In genomic region chr11:46692450-46692849, GRCh38 we compare ENCODE assay signal across 21 cellular contexts. TPM values are rescaled to one million over a fixed set of nuclear protein-coding genes. Genes with fewer than 3 reads are reported as not detected.
"Had no signal": no experiment of that assay in that cellular context is flagged by ENCODE, and none has a peak within 500 bp of the region (broad histone marks: within the 10 kb centered on the region; RNA-seq: fewer than 3 reads in every experiment).

No MANE protein-coding gene starts in this region.

- H3K9me3 ChIP-seq: ascending aorta, esophagus muscularis mucosa, gastroesophageal sphincter, heart right ventricle, sigmoid colon, tibial nerve had no signal

- H3K4me1 ChIP-seq: parathyroid adenoma had no signal

- H3K27ac Mint-ChIP-seq: activated naive CD4-positive, alpha-beta T cell treated with anti-CD3 and anti-CD28 coated beads, Interleukin-2, amount 50 U/mL, for 24 hours; dendritic cell treated with granulocyte-macrophage colony-stimulating factor and Interleukin-4, amounts not matched to agents 40 ng/mL and 50 ng/mL, for 4 days; memory B cell; naive thymus-derived CD8-positive, alpha-beta T cell had no signal

- H3K27ac ChIP-seq: gastroesophageal sphincter, parathyroid adenoma had no signal

- DNase-seq: activated CD4-positive, alpha-beta T cell treated with anti-CD3 and anti-CD28 coated beads, Interleukin-2, amount 50 U/mL, for 48 hours; activated gamma-delta T cell; cerebellar nuclear complex; effector memory CD4-positive, alpha-beta T cell; heart right ventricle; naive thymus-derived CD8-positive, alpha-beta T cell; sigmoid colon; stimulated activated naive CD4-positive, alpha-beta T cell treated with Interleukin-2 at 50 U/mL for 16 hours; SW 1271; T-helper 2 cell had no signal

- H3K27me3 Mint-ChIP-seq: activated naive CD4-positive, alpha-beta T cell treated with anti-CD3 and anti-CD28 coated beads, Interleukin-2, amount 50 U/mL, for 24 hours; dendritic cell treated with granulocyte-macrophage colony-stimulating factor and Interleukin-4, amounts not matched to agents 40 ng/mL and 50 ng/mL, for 4 days; memory B cell; naive thymus-derived CD8-positive, alpha-beta T cell had no signal

- H3K4me3 ChIP-seq: ascending aorta, esophagus muscularis mucosa, gastroesophageal sphincter, heart right ventricle, sigmoid colon, tibial nerve had no signal

- H3K79me2 ChIP-seq: parathyroid adenoma had no signal

- H3K9me3 Mint-ChIP-seq: activated naive CD4-positive, alpha-beta T cell treated with anti-CD3 and anti-CD28 coated beads, Interleukin-2, amount 50 U/mL, for 24 hours; dendritic cell treated with granulocyte-macrophage colony-stimulating factor and Interleukin-4, amounts not matched to agents 40 ng/mL and 50 ng/mL, for 4 days; memory B cell; naive thymus-derived CD8-positive, alpha-beta T cell had no signal

- H3K27me3 ChIP-seq: ascending aorta, esophagus muscularis mucosa, gastroesophageal sphincter, heart right ventricle, sigmoid colon, tibial nerve had no signal

- H2AFZ ChIP-seq: parathyroid adenoma had no signal

- H3K4me3 Mint-ChIP-seq: activated naive CD4-positive, alpha-beta T cell treated with anti-CD3 and anti-CD28 coated beads, Interleukin-2, amount 50 U/mL, for 24 hours; dendritic cell treated with granulocyte-macrophage colony-stimulating factor and Interleukin-4, amounts not matched to agents 40 ng/mL and 50 ng/mL, for 4 days; memory B cell; naive thymus-derived CD8-positive, alpha-beta T cell had no signal

- H3K9ac ChIP-seq: parathyroid adenoma had no signal

RNA-seq across cellular contexts. Expression of gene F2, which starts 26.6 kb away (rescaled TPM):
- total RNA-seq: endothelial cell of umbilical vein; naive thymus-derived CD8-positive, alpha-beta T cell; subcutaneous adipose tissue; tibial nerve had no signal
- polyA plus RNA-seq: adipose tissue; naive thymus-derived CD8-positive, alpha-beta T cell had no signal
